15 cellular contexts compared by ENCODE assay signal in the genomic region with DNA sequence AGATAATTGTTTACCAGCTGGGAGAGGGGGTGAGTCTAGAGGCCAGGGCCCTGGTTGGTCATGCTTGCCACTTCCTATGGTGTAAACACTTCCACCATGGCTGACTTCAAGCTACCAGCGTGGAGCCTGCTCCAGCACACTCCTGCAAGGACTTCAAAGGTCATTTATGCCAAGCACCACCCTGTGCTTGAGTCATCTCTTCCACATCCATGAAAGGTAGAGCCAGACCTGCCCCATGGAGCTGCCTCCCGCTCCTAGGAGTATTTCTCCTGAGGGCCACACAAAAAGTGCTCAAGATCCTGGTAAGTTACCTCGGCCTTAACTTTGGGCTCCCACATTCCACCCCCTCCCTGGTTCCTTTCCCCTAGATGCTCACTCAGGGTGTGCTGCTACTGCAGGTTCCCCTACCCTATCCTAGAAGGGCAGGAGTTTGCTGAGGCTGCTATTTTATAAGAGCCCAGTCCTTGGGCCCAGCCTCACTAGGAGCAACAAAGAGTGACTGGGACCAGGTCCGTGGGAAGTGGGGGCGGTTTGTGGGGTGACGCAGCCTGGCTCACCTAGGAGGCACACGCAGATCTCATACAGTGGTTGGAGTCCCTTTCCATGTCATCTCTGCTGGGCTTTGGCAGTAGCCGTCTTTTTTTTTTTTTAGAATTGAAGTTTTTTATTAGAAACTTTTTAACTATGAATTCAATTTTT. TPM values are rescaled to one million over a fixed set of nuclear protein-coding genes. Genes with fewer than 3 reads are reported as not detected.
DNase-seq lines count a peak whose midpoint lies in the region; TF ChIP-seq lines count a peak whose summit lies in the region.
"Had no signal": no experiment of that assay in that cellular context is flagged by ENCODE, and none has a peak within 500 bp of the region (broad histone marks: within the 10 kb centered on the region; RNA-seq: fewer than 3 reads in every experiment).

No MANE protein-coding gene starts in this region.

- H3K36me3 Mint-ChIP-seq in activated CD4-positive, alpha-beta T cell treated with anti-CD3 and anti-CD28 coated beads, Interleukin-2, amount 10 ng/mL, durations not matched to agents 24 days and 14 days (ENCODE audit: low read depth) = no peaks in the 10 kb centered on the region
- no peaks in the 10 kb centered on the region for H3K36me3 Mint-ChIP-seq in activated CD4-positive, alpha-beta T cell treated with anti-CD3 and anti-CD28 coated beads, Interleukin-2, amount 10 ng/mL, durations not matched to agents 7 days and 5 days (ENCODE audit: low read depth)

- TF ChIP-seq CTCF in WERI-Rb-1 (IDR thresholded peaks at IDR 0.05; ENCODE audit: low read depth, low read length) (no peak), fibroblast of the aortic adventitia (IDR thresholded peaks at IDR 0.05; ENCODE audit: insufficient read depth, low read length) (no peak)

- intact Hi-C loops in activated CD4-positive, alpha-beta T cell treated with anti-CD3 and anti-CD28 coated beads, Interleukin-2, amount 10 ng/mL, durations not matched to agents 24 days and 14 days (cut with micrococcal nuclease) = loop anchor here (1.0 to 5.0 kb wide), 2 partner anchors 50 to 477 kb away; no protein-coding TSS in a partner anchor

- H3K4me1 Mint-ChIP-seq in activated CD4-positive, alpha-beta T cell treated with anti-CD3 and anti-CD28 coated beads, Interleukin-2, amount 10 ng/mL, durations not matched to agents 24 days and 14 days = peaks cover 25% of the 10 kb centered on the region
- H3K4me1 Mint-ChIP-seq in activated CD4-positive, alpha-beta T cell treated with anti-CD3 and anti-CD28 coated beads, Interleukin-2, amount 10 ng/mL, durations not matched to agents 7 days and 5 days = peaks cover 4% of the 10 kb centered on the region

- no peak for DNase-seq in activated CD4-positive, alpha-beta T cell treated with anti-CD3 and anti-CD28 coated beads, Interleukin-2, amount 10 ng/mL, durations not matched to agents 24 days and 14 days
- DNase-seq in activated CD4-positive, alpha-beta T cell treated with anti-CD3 and anti-CD28 coated beads, Interleukin-2, amount 10 ng/mL, durations not matched to agents 7 days and 5 days = no peak
- DNase-seq in WERI-Rb-1 (peak; percentile 7), fibroblast of the aortic adventitia (ENCODE audit: low read depth) (peak; percentile 42), DMS53 treated with DMSO at 0.1 percent for 48 hours (lab: John Stamatoyannopoulos, UW; ENCODE audit: unreplicated experiment) (no peak), ecto neural progenitor cell (ENCODE audit: low spot score) (no peak)
- peak; percentile 64 for DNase-seq in stimulated activated CD8-positive, alpha-beta memory T cell treated with anti-CD3 and anti-CD28 coated beads, Interleukin-4, amount 100 ng/mL, for 48 hours
- DNase-seq in effector CD4-positive, alpha-beta T cell = no peak
- DNase-seq: Karpas-422, T-helper 9 cell had no signal

- H3K36me3 ChIP-seq in WERI-Rb-1 = no peaks in the 10 kb centered on the region
- H3K36me3 ChIP-seq: ascending aorta, gastroesophageal sphincter, right atrium auricular region, upper lobe of left lung had no signal

- H3K9me3 ChIP-seq in WERI-Rb-1 (ENCODE audit: severe bottlenecking) = peaks cover 3% of the 10 kb centered on the region
- H3K9me3 ChIP-seq: ascending aorta, gastroesophageal sphincter, right atrium auricular region, upper lobe of left lung had no signal

- peaks cover 10% of the 10 kb centered on the region for H3K27me3 Mint-ChIP-seq in activated CD4-positive, alpha-beta T cell treated with anti-CD3 and anti-CD28 coated beads, Interleukin-2, amount 10 ng/mL, durations not matched to agents 24 days and 14 days
- peaks cover 1% of the 10 kb centered on the region for H3K27me3 Mint-ChIP-seq in activated CD4-positive, alpha-beta T cell treated with anti-CD3 and anti-CD28 coated beads, Interleukin-2, amount 10 ng/mL, durations not matched to agents 7 days and 5 days

- no peak overlapping the region for H3K27ac ChIP-seq in WERI-Rb-1

- H3K4me3 ChIP-seq in WERI-Rb-1 (ENCODE audit: low read depth, low read length) (no peak overlapping the region), fibroblast of the aortic adventitia (ENCODE audit: low read depth, low read length) (peak overlapping the region; percentile 7)
- H3K4me3 ChIP-seq: gastroesophageal sphincter had no signal

- peak overlapping the region; percentile 69 for H3K27ac Mint-ChIP-seq in activated CD4-positive, alpha-beta T cell treated with anti-CD3 and anti-CD28 coated beads, Interleukin-2, amount 10 ng/mL, durations not matched to agents 24 days and 14 days
- H3K27ac Mint-ChIP-seq in activated CD4-positive, alpha-beta T cell treated with anti-CD3 and anti-CD28 coated beads, Interleukin-2, amount 10 ng/mL, durations not matched to agents 7 days and 5 days = no peak overlapping the region

- POLR2A ChIA-PET in activated CD4-positive, alpha-beta T cell treated with anti-CD3 and anti-CD28 coated beads, Interleukin-2, amount 10 ng/mL, durations not matched to agents 7 days and 5 days (lab: Charles Lee) = interaction anchor here (0.7 kb wide), 1 partner anchor 48 kb away, joined by 4 read pairs; no protein-coding TSS in a partner anchor

- H3K4me3 Mint-ChIP-seq in activated CD4-positive, alpha-beta T cell treated with anti-CD3 and anti-CD28 coated beads, Interleukin-2, amount 10 ng/mL, durations not matched to agents 24 days and 14 days = no peak overlapping the region
- no peak overlapping the region for H3K4me3 Mint-ChIP-seq in activated CD4-positive, alpha-beta T cell treated with anti-CD3 and anti-CD28 coated beads, Interleukin-2, amount 10 ng/mL, durations not matched to agents 7 days and 5 days

- H3K9me3 Mint-ChIP-seq in activated CD4-positive, alpha-beta T cell treated with anti-CD3 and anti-CD28 coated beads, Interleukin-2, amount 10 ng/mL, durations not matched to agents 24 days and 14 days = no peaks in the 10 kb centered on the region
- no peaks in the 10 kb centered on the region for H3K9me3 Mint-ChIP-seq in activated CD4-positive, alpha-beta T cell treated with anti-CD3 and anti-CD28 coated beads, Interleukin-2, amount 10 ng/mL, durations not matched to agents 7 days and 5 days

- CTCF ChIA-PET in activated CD4-positive, alpha-beta T cell treated with anti-CD3 and anti-CD28 coated beads, Interleukin-2, amount 10 ng/mL, durations not matched to agents 7 days and 5 days (lab: Charles Lee) = interaction anchor here (3.8 kb wide), 1 partner anchor 15 kb away, joined by 14 read pairs; no protein-coding TSS in a partner anchor

- H3K27me3 ChIP-seq in WERI-Rb-1 (ENCODE audit: insufficient read depth, low read depth, severe bottlenecking) = no peaks in the 10 kb centered on the region
- H3K27me3 ChIP-seq: ascending aorta, gastroesophageal sphincter, right atrium auricular region, upper lobe of left lung had no signal

RNA-seq across cellular contexts. Expression of a gene that starts 2.4 kb away (rescaled TPM):
- not detected in 2 replicates for total RNA-seq in activated CD4-positive, alpha-beta T cell treated with anti-CD3 and anti-CD28 coated beads, Interleukin-2, amount 10 ng/mL, durations not matched to agents 24 days and 14 days
- total RNA-seq in activated CD4-positive, alpha-beta T cell treated with anti-CD3 and anti-CD28 coated beads, Interleukin-2, amount 10 ng/mL, durations not matched to agents 7 days and 5 days = not detected
- 4.3 and 7.4 TPM in 2 replicates for total RNA-seq in fibroblast of the aortic adventitia (ENCODE audit: low replicate concordance)
- total RNA-seq: ascending aorta, lung microvascular endothelial cell had no signal

RNA-seq across cellular contexts. Expression of a gene that starts 22.9 kb away (rescaled TPM):
- total RNA-seq in activated CD4-positive, alpha-beta T cell treated with anti-CD3 and anti-CD28 coated beads, Interleukin-2, amount 10 ng/mL, durations not matched to agents 24 days and 14 days = not detected in 2 replicates
- not detected for total RNA-seq in activated CD4-positive, alpha-beta T cell treated with anti-CD3 and anti-CD28 coated beads, Interleukin-2, amount 10 ng/mL, durations not matched to agents 7 days and 5 days
- not detected in 2 replicates for total RNA-seq in fibroblast of the aortic adventitia (ENCODE audit: low replicate concordance)
- total RNA-seq: ascending aorta, gastroesophageal sphincter, lung microvascular endothelial cell had no signal

RNA-seq across cellular contexts. Expression of a gene that starts 52.2 kb away (rescaled TPM):
- total RNA-seq in activated CD4-positive, alpha-beta T cell treated with anti-CD3 and anti-CD28 coated beads, Interleukin-2, amount 10 ng/mL, durations not matched to agents 24 days and 14 days = not detected in 2 replicates
- not detected for total RNA-seq in activated CD4-positive, alpha-beta T cell treated with anti-CD3 and anti-CD28 coated beads, Interleukin-2, amount 10 ng/mL, durations not matched to agents 7 days and 5 days
- total RNA-seq in fibroblast of the aortic adventitia (ENCODE audit: low replicate concordance) = not detected in 2 replicates
- total RNA-seq: lung microvascular endothelial cell, right atrium auricular region had no signal

RNA-seq across cellular contexts. Expression of a gene that starts 57.5 kb away (rescaled TPM):
- total RNA-seq in activated CD4-positive, alpha-beta T cell treated with anti-CD3 and anti-CD28 coated beads, Interleukin-2, amount 10 ng/mL, durations not matched to agents 24 days and 14 days = not detected in 2 replicates
- not detected for total RNA-seq in activated CD4-positive, alpha-beta T cell treated with anti-CD3 and anti-CD28 coated beads, Interleukin-2, amount 10 ng/mL, durations not matched to agents 7 days and 5 days
- not detected in 2 replicates for total RNA-seq in fibroblast of the aortic adventitia (ENCODE audit: low replicate concordance)
- total RNA-seq: ascending aorta, lung microvascular endothelial cell had no signal

Comparison
In these comparisons a context has a peak if more than half of its experiments do, and no peak if none do; other contexts are left out.
1. DNase-seq: peak in WERI-Rb-1 (single experiment), fibroblast of the aortic adventitia (single experiment) and stimulated activated CD8-positive, alpha-beta memory T cell treated with anti-CD3 and anti-CD28 coated beads, Interleukin-4, amount 100 ng/mL, for 48 hours (single experiment); none in activated CD4-positive, alpha-beta T cell treated with anti-CD3 and anti-CD28 coated beads, Interleukin-2, amount 10 ng/mL, durations not matched to agents 24 days and 14 days (single experiment), activated CD4-positive, alpha-beta T cell treated with anti-CD3 and anti-CD28 coated beads, Interleukin-2, amount 10 ng/mL, durations not matched to agents 7 days and 5 days (single experiment), DMS53 treated with DMSO at 0.1 percent for 48 hours (single experiment), effector CD4-positive, alpha-beta T cell (single experiment) and ecto neural progenitor cell (single experiment).